In the genomic region with DNA sequence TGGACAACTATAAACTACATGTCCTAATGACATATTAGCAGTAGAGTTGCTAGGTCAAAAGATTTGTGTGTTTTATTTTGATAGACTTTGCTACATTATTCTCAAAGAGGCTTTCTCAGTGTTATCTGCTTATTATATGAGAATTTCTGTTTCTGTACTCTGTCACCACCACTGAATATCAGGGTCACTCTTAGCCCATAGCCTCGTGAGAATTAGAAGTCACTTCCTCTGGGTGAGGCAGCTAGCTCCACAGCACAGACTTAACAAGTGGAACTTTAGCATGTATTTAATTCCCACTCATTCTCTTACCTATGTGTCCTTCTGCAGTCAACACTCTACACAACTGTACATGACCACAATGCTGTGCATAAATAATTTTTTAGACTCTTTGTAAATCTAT, we compare ENCODE assay signal across 33 cellular contexts.
"Had no signal": no experiment of that assay in that cellular context is flagged by ENCODE, and none has a peak within 500 bp of the region (broad histone marks: within the 10 kb centered on the region; RNA-seq: fewer than 3 reads in every experiment).

No MANE protein-coding gene starts in this region.

- H3K4me3 Mint-ChIP-seq: activated CD8-positive, alpha-beta T cell treated with anti-CD3 and anti-CD28 coated beads, Interleukin-2, amount 10 ng/mL, durations not matched to agents 7 days and 5 days; activated naive CD4-positive, alpha-beta T cell treated with anti-CD3 and anti-CD28 coated beads for 36 hours; activated T-cell treated with anti-CD3 and anti-CD28 coated beads, Interleukin-2, amount 50 U/mL, for 24 hours; WTC11 had no signal

- H3K27me3 ChIP-seq: adrenal gland, MG63 had no signal

- H3K27ac Mint-ChIP-seq: activated CD8-positive, alpha-beta T cell treated with anti-CD3 and anti-CD28 coated beads, Interleukin-2, amount 10 ng/mL, durations not matched to agents 7 days and 5 days; activated naive CD4-positive, alpha-beta T cell treated with anti-CD3 and anti-CD28 coated beads for 36 hours; activated naive CD4-positive, alpha-beta T cell treated with anti-CD3 and anti-CD28 coated beads, Interleukin-2, amount 50 U/mL, for 72 hours; activated T-cell treated with anti-CD3 and anti-CD28 coated beads, Interleukin-2, amount 50 U/mL, for 24 hours; brain; WTC11 had no signal

- H3K27ac ChIP-seq: adrenal gland, PC-9, RWPE1 had no signal

- H3K36me3 ChIP-seq: adrenal gland had no signal

- ATAC-seq: activated CD4-positive, CD25-positive, alpha-beta regulatory T cell treated with anti-CD3 and anti-CD28 coated beads, Interleukin-2, amount 50 U/mL, for 24 hours; activated CD8-positive, alpha-beta T cell treated with anti-CD3 and anti-CD28 coated beads, Interleukin-2, amount 10 ng/mL, durations not matched to agents 7 days and 5 days; activated naive CD4-positive, alpha-beta T cell treated with anti-CD3 and anti-CD28 coated beads, Interleukin-2, amount 50 U/mL, for 72 hours; Right ventricle myocardium inferior; SK-N-SH treated with all-trans-retinoic acid at 6 μM for 48 hours; WTC11 had no signal

- H3K4me3 ChIP-seq: adrenal gland, MG63, PC-9 had no signal

- DNase-seq: activated CD4-positive, alpha-beta T cell treated with anti-CD3 and anti-CD28 coated beads for 4 hours; activated CD8-positive, alpha-beta T cell treated with anti-CD3 and anti-CD28 coated beads, Interleukin-2, amount 10 ng/mL, durations not matched to agents 7 days and 5 days; activated gamma-delta T cell treated with Interleukin-2 at 50 U/mL for 16 hours; activated naive CD4-positive, alpha-beta T cell treated with anti-CD3 and anti-CD28 coated beads for 36 hours; activated T-cell treated with anti-CD3 and anti-CD28 coated beads, Interleukin-2, amount 50 U/mL, for 24 hours; adrenal gland; Kasumi-1; KG1; MG63; NCI-H1092 treated with DMSO at 0.1 percent for 48 hours; NCI-H1417; NCI-H146; NCI-H187; NCI-H2029 treated with DMSO at 0.1 percent for 48 hours; NCI-H2107; NCI-H2171; NCI-H510A; NCI-H526; NCI-H748 treated with DMSO at 0.1 percent for 48 hours; NK-92 treated with Interleukin-12 subunit alpha and Interleukin-12 subunit beta, amount 100 ng/mL, for 24 hours; PC-9; SIG-M5; SW 1271; T-helper 1 cell; T-helper 2 cell; T-helper 9 cell had no signal
